ENCODE assay signal across 1 cellular context in the genomic region with DNA sequence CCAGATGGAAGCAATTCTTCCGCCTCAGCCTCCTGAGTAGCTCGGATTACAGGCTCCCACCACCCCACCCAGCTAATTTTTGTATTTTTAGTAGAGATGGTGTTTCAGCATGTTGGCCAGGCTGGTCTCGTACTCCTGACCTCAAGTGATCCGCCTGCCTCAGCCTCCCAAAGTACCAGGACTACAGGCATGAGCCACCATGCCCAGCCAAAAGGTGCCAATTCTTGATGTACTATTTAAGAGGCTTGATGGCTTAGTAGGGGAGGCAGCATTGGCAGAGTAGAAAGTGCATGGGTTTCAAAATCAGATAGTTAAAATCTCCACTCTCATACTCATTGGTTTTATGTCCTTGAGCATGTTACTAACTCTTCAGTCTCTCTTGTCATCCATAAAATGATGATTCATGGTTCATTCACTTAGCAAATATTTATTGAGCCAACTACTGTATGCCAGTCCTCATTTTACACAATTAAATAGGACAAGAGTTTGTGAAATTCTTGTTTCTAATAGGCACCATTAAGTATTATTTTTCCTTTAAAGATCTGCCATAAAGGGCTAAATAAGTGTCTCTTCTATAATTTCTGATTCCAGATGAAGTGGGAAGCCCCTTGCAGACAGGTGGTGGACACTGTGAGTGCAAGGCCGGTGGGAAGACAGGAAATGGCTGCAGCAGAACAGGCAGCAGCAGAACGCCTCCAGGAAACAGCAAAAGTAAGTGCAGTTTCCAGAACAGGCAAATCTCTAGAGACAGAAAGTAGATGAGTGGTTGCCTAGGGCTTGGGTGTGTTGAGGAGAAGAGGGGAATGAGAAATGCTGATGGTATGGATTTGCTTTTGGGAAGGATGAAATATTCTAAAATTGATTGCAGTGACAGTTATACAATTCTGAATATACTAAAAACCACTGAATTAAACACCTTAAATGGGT.
TF ChIP-seq lines count a peak whose summit lies in the region.

No MANE protein-coding gene starts in this region.

TF ChIP-seq in IMR-90, 13 proteins besides CTCF, POLR2A, EP300 and RAD21:
- TF ChIP-seq RFX5 (IDR thresholded peaks at IDR 0.05; ENCODE audit: low read depth, low read length) (no peak), NFE2L2 (IDR thresholded peaks at IDR 0.05; ENCODE audit: low read depth, low read length) (0 out of 2 replicates have a peak, but pooled peaks have one; percentile 30)
